Comparison of ENCODE assay signal across 4 cellular contexts in genomic region chr22:21551361-21551760, GRCh38. TPM values are rescaled to one million over a fixed set of nuclear protein-coding genes. Genes with fewer than 3 reads are reported as not detected.
"Had no signal": no experiment of that assay in that cellular context is flagged by ENCODE, and none has a peak within 500 bp of the region (broad histone marks: within the 10 kb centered on the region; RNA-seq: fewer than 3 reads in every experiment).

TSS of gene RIMBP3C (minus strand) at chr22:21551461. CDS start at chr22:21550976, 485 bp downstream.

RNA-seq across cellular contexts. Expression of gene RIMBP3C, which starts in this region (rescaled TPM):
- total RNA-seq: PC-3, Right ventricle myocardium inferior, Right ventricle myocardium superior, RPMI7951 had no signal
